9 cellular contexts compared by ENCODE assay signal in genomic region chr2:236570081-236570979, GRCh38. TPM values are rescaled to one million over a fixed set of nuclear protein-coding genes. Genes with fewer than 3 reads are reported as not detected.
DNase-seq lines count a peak whose midpoint lies in the region; ATAC-seq and TF ChIP-seq lines count a peak whose summit lies in the region.
"Had no signal": no experiment of that assay in that cellular context is flagged by ENCODE, and none has a peak within 500 bp of the region (broad histone marks: within the 10 kb centered on the region; RNA-seq: fewer than 3 reads in every experiment).

No MANE protein-coding gene starts in this region.

- H3K4me1 ChIP-seq in heart right ventricle = peaks cover 4 to 82% (median 59%) of the 10 kb centered on the region in 9 donors
- peaks cover 22% of the 10 kb centered on the region for H3K4me1 ChIP-seq in upper lobe of right lung

- H3K9me3 Mint-ChIP-seq in memory B cell = no peaks in the 10 kb centered on the region

- in situ Hi-C loops in astrocyte of the cerebellum (cut with HindIII; ENCODE audit: low sequenced_read_pairs) = no loop called here

- ATAC-seq in heart right ventricle (no peak), left ventricle myocardium superior (no peak), memory B cell (ENCODE audit: low read depth) (peak; percentile 13), upper lobe of right lung (no peak), GM19455 (IDR thresholded peaks at IDR 0.05; ENCODE audit: unreplicated experiment) (no peak), HG03280 (IDR thresholded peaks at IDR 0.05; ENCODE audit: unreplicated experiment) (no peak)

- DNase-seq in heart right ventricle (no peak), left ventricle myocardium superior (no peak), astrocyte of the cerebellum (ENCODE audit: low read depth) (no peak), memory B cell (ENCODE audit: low spot score in 2 of 2) (no peak), upper lobe of right lung (no peak)
- DNase-seq in stimulated activated CD4-positive, alpha-beta T cell treated with anti-CD3 and anti-CD28 coated beads, Interleukin-12 subunit alpha, Interleukin-12 subunit beta, amount 100 ng/mL, for 4 hours = no peak

- H3K36me3 ChIP-seq in heart right ventricle = peaks cover 0 to 10% (median 0%) of the 10 kb centered on the region in 9 donors
- H3K36me3 ChIP-seq in upper lobe of right lung = no peaks in the 10 kb centered on the region

- H3K36me3 Mint-ChIP-seq in memory B cell = peaks cover 2% of the 10 kb centered on the region

- H3K27ac Mint-ChIP-seq in memory B cell = peak overlapping the region; percentile 90

- no peaks in the 10 kb centered on the region for H3K9me3 ChIP-seq in heart right ventricle
- H3K9me3 ChIP-seq in upper lobe of right lung = no peaks in the 10 kb centered on the region

- intact Hi-C loops in heart right ventricle (cut with DNase I) (loop anchor here in 8 of 10 donors (5.0 to 10.0 kb wide), 8 partner anchors 72 to 457 kb away; no protein-coding TSS in a partner anchor), left ventricle myocardium superior (cut with micrococcal nuclease) (loop anchor here (10.0 kb wide), 2 partner anchors 104 to 164 kb away; no protein-coding TSS in a partner anchor), upper lobe of right lung (cut with DNase I) (no loop called here)

- H3K4me3 ChIP-seq in heart right ventricle = peak overlapping the region; percentile 38 to 73 (median 60)
- H3K4me3 ChIP-seq in astrocyte of the cerebellum (ENCODE audit: low read depth, low read length) = peak overlapping the region; percentile 48
- peak overlapping the region; percentile 38 for H3K4me3 ChIP-seq in upper lobe of right lung

- H3K27me3 Mint-ChIP-seq in memory B cell = peaks cover 6% of the 10 kb centered on the region

- H3K27ac ChIP-seq in heart right ventricle (peak overlapping the region in 9 of 10 donors; percentile 28 to 98 (median 93)), upper lobe of right lung (no peak overlapping the region)
- H3K27ac ChIP-seq: epithelial cell of prostate had no signal

- peaks cover 30% of the 10 kb centered on the region for H3K4me1 Mint-ChIP-seq in memory B cell

- WGBS in heart right ventricle, 2 donors = 21 to 24% methylated on average over 6 of the region's 6 CpGs

- TF ChIP-seq CTCF in heart right ventricle (IDR thresholded peaks at IDR 0.05) = no peak
- no peak for TF ChIP-seq CTCF in astrocyte of the cerebellum (IDR thresholded peaks at IDR 0.05; ENCODE audit: low read depth, low read length, missing control alignments)
- TF ChIP-seq CTCF in upper lobe of right lung (IDR thresholded peaks at IDR 0.05) = no peak

- peak overlapping the region; percentile 92 for H3K4me3 Mint-ChIP-seq in memory B cell

- peaks cover 0 to 6% (median 0%) of the 10 kb centered on the region in 7 donors for H3K27me3 ChIP-seq in heart right ventricle
- peaks cover 5% of the 10 kb centered on the region for H3K27me3 ChIP-seq in upper lobe of right lung

RNA-seq across cellular contexts. Expression of gene ACKR3, which starts 0.7 kb away (rescaled TPM):
- total RNA-seq in heart right ventricle = 100 to 1,000 TPM in 1 of 10 donors, 10 to 100 TPM in 9; 17.7 to 102 (median 49.3) TPM
- 10 to 100 TPM; 18.5 to 23.2 TPM for polyA plus RNA-seq in heart right ventricle
- total RNA-seq in left ventricle myocardium superior = 25.4 TPM
- total RNA-seq in upper lobe of right lung = 9.1 TPM
